1 cellular context compared by ENCODE assay signal in the genomic region with DNA sequence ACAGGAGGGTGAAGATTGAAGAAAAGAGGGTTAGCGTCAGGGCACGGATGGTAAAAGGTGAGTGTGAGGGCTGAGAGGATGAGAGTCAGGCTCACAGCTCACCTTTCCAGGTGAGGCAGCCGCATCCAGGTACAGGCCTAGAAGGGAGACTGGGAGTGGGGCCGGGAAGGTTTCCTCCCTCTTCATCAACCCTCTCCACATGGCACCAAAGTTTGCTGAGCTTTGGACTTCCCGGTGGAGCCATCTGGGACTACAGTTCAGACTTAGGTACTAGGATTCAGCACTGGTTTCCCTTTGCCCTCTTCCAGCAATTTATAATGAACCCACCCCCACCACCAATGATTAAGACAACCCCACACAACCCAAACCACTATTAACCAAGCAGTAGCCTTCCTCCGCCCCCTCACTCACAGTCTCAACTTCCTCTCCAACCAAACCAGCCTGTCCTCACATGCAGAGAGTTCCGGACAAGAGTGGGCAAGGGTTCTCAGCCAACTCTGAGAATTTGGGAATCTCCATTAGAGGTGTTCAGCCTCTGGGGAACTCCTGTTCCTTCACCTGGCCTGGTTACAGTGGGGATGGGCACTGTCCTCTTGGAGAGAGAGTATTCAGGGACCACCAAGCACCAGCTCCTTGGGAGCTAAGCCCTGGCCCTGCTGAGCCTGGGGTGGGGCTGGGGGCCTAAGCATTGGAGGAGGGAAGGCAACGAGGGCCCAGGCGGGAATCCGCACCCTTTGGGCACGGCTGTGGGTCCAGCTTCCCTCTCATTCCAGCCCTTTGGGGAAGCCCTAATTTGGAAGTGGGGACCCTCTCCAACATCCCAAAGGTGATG.
TF ChIP-seq lines count a peak whose summit lies in the region.

No MANE protein-coding gene starts in this region.

TF ChIP-seq in endothelial cell of umbilical vein, 7 proteins besides CTCF, POLR2A, EP300 and RAD21:
- TF ChIP-seq EZH2 (IDR thresholded peaks at IDR 0.05; ENCODE audit: borderline replicate concordance, low read depth, low read length, severe bottlenecking) (peak; percentile 49), JUN (IDR thresholded peaks at IDR 0.05; ENCODE audit: borderline replicate concordance, insufficient read depth, insufficient read length, low read depth) (no peak)
